ENCODE assay signal across 19 cellular contexts in genomic region chr6:36418558-36418957, GRCh38. TPM values are rescaled to one million over a fixed set of nuclear protein-coding genes. Genes with fewer than 3 reads are reported as not detected.
DNase-seq lines count a peak whose midpoint lies in the region; ATAC-seq, FAIRE-seq and TF ChIP-seq lines count a peak whose summit lies in the region.
"Had no signal": no experiment of that assay in that cellular context is flagged by ENCODE, and none has a peak within 500 bp of the region (broad histone marks: within the 10 kb centered on the region; RNA-seq: fewer than 3 reads in every experiment).

No MANE protein-coding gene starts in this region.

- intact Hi-C loops in MCF 10A (cut with micrococcal nuclease), result no loop called here
- intact Hi-C loops in breast epithelium (cut with DNase I; ENCODE audit: low total_unique reads), result no loop called here
- intact Hi-C loops in K562 (cut with micrococcal nuclease), result no loop called here

- no peak for TF ChIP-seq RAD21 in K562 (CRISPR knock-in tag; conservative IDR thresholded peaks at IDR 0.05 in 1 of 2, IDR thresholded peaks at IDR 0.05 in 1 of 2)

- in situ Hi-C loops in K562 (cut with MboI), result no loop called here

- H3K27ac ChIP-seq in breast epithelium, result no peak overlapping the region
- no peak overlapping the region for H3K27ac ChIP-seq in K562 (ENCODE audit: extremely low read depth, low read depth, low read length)
- H3K27ac ChIP-seq: C4-2B had no signal

- POLR2A ChIA-PET in MCF 10A (lab: Yijun Ruan, JAX) (interaction anchor here (0.6 to 2.6 kb wide), 20 partner anchors 10 to 686 kb away, joined by 3 to 36 read pairs (median 4); partner anchors contain the start of genes CDKN1A, ETV7, KCTD20 and PXT1), K562 (lab: Yijun Ruan, JAX) (interaction anchor here (0.6 to 1.4 kb wide), 3 partner anchors 25 to 160 kb away, joined by 3 to 5 read pairs (median 4); no protein-coding TSS in a partner anchor)

- H3K4me2 ChIP-seq in K562 (ENCODE audit: insufficient read depth, low read length), result no peak overlapping the region

- CTCF ChIA-PET in MCF 10A (lab: Yijun Ruan, JAX), result interaction anchor here (1.6 kb wide), 2 partner anchors 25 to 341 kb away, joined by 8 to 10 read pairs; partner anchors contain the start of gene KCTD20
- CTCF ChIA-PET in K562 (lab: Yijun Ruan, JAX; ENCODE audit: low intra/inter-chr PET ratio), result no interaction called here

- no peaks in the 10 kb centered on the region for H3K36me3 ChIP-seq in breast epithelium
- no peaks in the 10 kb centered on the region for H3K36me3 ChIP-seq in K562 (ENCODE audit: control insufficient read depth, insufficient read depth, low read length)

- H3K4me3 ChIP-seq in breast epithelium (no peak overlapping the region), K562 (no peak overlapping the region)

- H3K9me3 ChIP-seq in breast epithelium, result no peaks in the 10 kb centered on the region
- no peaks in the 10 kb centered on the region for H3K9me3 ChIP-seq in K562 (replicated peaks; ENCODE audit: control insufficient read depth, insufficient read depth, low read depth, low read length)

- H3K4me1 ChIP-seq in breast epithelium (peaks cover 0 to 6% of the 10 kb centered on the region in 2 donors), K562 (replicated peaks in 1 of 2; ENCODE audit: control insufficient read depth in 2 of 2, insufficient read depth in 2 of 2, low read length in 2 of 2) (peaks cover 4 to 6% of the 10 kb centered on the region in 2 experiments; a peak in 4 of 5 replicates)

- BruUV-seq in MCF 10A (replicated peaks; lab: Mats Ljungman, UMichigan) (no TSS peak), K562 (replicated peaks; lab: Mats Ljungman, UMichigan) (no TSS peak)

- ATAC-seq in K562 (no peak), omental fat pad (ENCODE audit: low FRiP score) (no peak)

- H3K4me1 Mint-ChIP-seq in MCF 10A (ENCODE audit: insufficient read depth, unreplicated experiment), result peaks cover 20% of the 10 kb centered on the region

- DNase-seq in MCF 10A (ENCODE audit: unreplicated experiment) (peak; percentile 39), breast epithelium (ENCODE audit: low spot score in 2 of 2) (no peak), NCI-H69 (lab: John Stamatoyannopoulos, UW) (peak; percentile 82), K562 (ENCODE audit: extremely low read depth in 1 of 4, low spot score in 3 of 4) (no peak), iPS-NIHi11 (ENCODE audit: low spot score) (no peak), omental fat pad (ENCODE audit: low spot score) (no peak), retina (no peak), SW480 (ENCODE audit: low spot score) (no peak)
- DNase-seq: COR-L47, GF-D8, H7, IMR-90, NCI-H1092, NCI-H1694 treated with DMSO at 0.1 percent for 48 hours, NCI-H510A, SHP77 treated with DMSO at 0.1 percent for 48 hours had no signal

- no peak overlapping the region for H3K4me3 Mint-ChIP-seq in MCF 10A (ENCODE audit: unreplicated experiment)

- no peak overlapping the region; a peak in 1 of 4 replicates for H3K9ac ChIP-seq in K562 (ENCODE audit: insufficient read depth in 1 of 2, low read depth in 2 of 2, low read length in 2 of 2)

- H4K20me1 ChIP-seq in K562 (replicated peaks; ENCODE audit: control insufficient read depth, insufficient read depth, low read length), result no peaks in the 10 kb centered on the region

- FAIRE-seq in K562 (lab: Jason Lieb, UNC), result no peak
- FAIRE-seq: A204.1, RCC 7860 had no signal

- H3K9me3 Mint-ChIP-seq in MCF 10A (ENCODE audit: unreplicated experiment), result no peaks in the 10 kb centered on the region

- TF ChIP-seq POLR2A in breast epithelium (IDR thresholded peaks at IDR 0.05) (no peak), K562 (conservative IDR thresholded peaks at IDR 0.05) (no peak)

- no peaks in the 10 kb centered on the region for H3K36me3 Mint-ChIP-seq in MCF 10A (ENCODE audit: insufficient read depth, unreplicated experiment)

- H3K27me3 Mint-ChIP-seq in MCF 10A (ENCODE audit: insufficient read depth, unreplicated experiment), result no peaks in the 10 kb centered on the region

- TF ChIP-seq CTCF in MCF 10A (IDR thresholded peaks at IDR 0.05; ENCODE audit: unreplicated experiment), result no peak
- TF ChIP-seq CTCF in breast epithelium (IDR thresholded peaks at IDR 0.05), result no peak
- TF ChIP-seq CTCF in K562 (IDR thresholded peaks at IDR 0.05 in 2 of 3, conservative IDR thresholded peaks at IDR 0.05 in 1 of 3; ENCODE audit: insufficient read depth in 2 of 3, low read depth in 1 of 3, low read length in 3 of 3), result no peak
- TF ChIP-seq CTCF in omental fat pad (IDR thresholded peaks at IDR 0.05), result no peak

- H3K27ac Mint-ChIP-seq in MCF 10A (ENCODE audit: low read depth, unreplicated experiment), result no peak overlapping the region

- no peaks in the 10 kb centered on the region for H3K27me3 ChIP-seq in breast epithelium
- no peaks in the 10 kb centered on the region for H3K27me3 ChIP-seq in K562 (ENCODE audit: control insufficient read depth in 2 of 2, insufficient read depth in 2 of 2, low read length in 2 of 2)

- WGBS in K562 (ENCODE audit: insufficient coverage, low coverage, missing lambda C conversion rate), result 7% methylated on average over 3 of the region's 3 CpGs

- H3K9me1 ChIP-seq in K562 (ENCODE audit: control insufficient read depth, insufficient read depth, low read length), result no peaks in the 10 kb centered on the region

- TF ChIP-seq EP300 in K562 (IDR thresholded peaks at IDR 0.05; ENCODE audit: low read length), result no peak

- H3K79me2 ChIP-seq in K562 (ENCODE audit: control insufficient read depth, insufficient read depth, low read length), result no peaks in the 10 kb centered on the region

- H2AFZ ChIP-seq in K562 (ENCODE audit: low read depth, low read length), result no peak overlapping the region

RNA-seq across cellular contexts. Expression of gene PXT1, which starts 24.1 kb away (rescaled TPM):
- total RNA-seq in MCF 10A (2022), result 0.15 TPM in 1 of 2 replicates, not detected in the other
- under 1 TPM in 1 of 3 donors, not detected in 2; 0.15 TPM for total RNA-seq in breast epithelium
- total RNA-seq in K562 (2011; cell fraction: chromatin; rRNA removed; ENCODE audit: low replicate concordance), result 0.32 and 0.35 TPM in 2 replicates
- 0.39 and 0.67 TPM in 2 replicates for total RNA-seq in K562 (2011; cell fraction: nucleolus; rRNA removed)
- 1.7 and 1.8 TPM in 2 replicates for total RNA-seq in K562 (2011; cell fraction: nucleoplasm; rRNA removed)
- total RNA-seq in K562 (2014; rRNA removed), result 0.08 and 0.09 TPM in 2 replicates
- 0.11 and 0.13 TPM in 2 replicates for total RNA-seq in K562 (2014; rRNA removed; fragmentation: Illumina TruSeq; extraction: Trizol)
- total RNA-seq in K562 (2015; rRNA removed; fragmentation: Illumina TruSeq; extraction: Trizol), result 0.11 TPM in 1 of 2 replicates, not detected in the other
- total RNA-seq in K562 (2021), result not detected in 2 replicates
- polyA plus RNA-seq in K562 (2011; rRNA removed), result 0.04 and 0.10 TPM in 2 replicates
- 0.04 TPM in 2 replicates for polyA plus RNA-seq in K562 (2011; cell fraction: cytosol; rRNA removed)
- not detected in 2 replicates for polyA plus RNA-seq in K562 (2011; cell fraction: nucleus; rRNA removed)
- polyA plus RNA-seq in K562 (2012), result not detected in 2 replicates
- polyA plus RNA-seq in K562 (2014; fragmentation: Illumina TruSeq; extraction: Trizol), result not detected in 2 replicates
- not detected for polyA plus RNA-seq in K562 (2014; fragmentation: Nextera tagmentation; extraction: Ambion mirVana)
- not detected in 2 replicates for polyA plus RNA-seq in K562 (2014; rRNA removed)
- polyA minus RNA-seq in K562 (2011; rRNA and poly(A)+ RNA removed), result 0.48 and 0.60 TPM in 2 replicates
- polyA minus RNA-seq in K562 (2011; cell fraction: cytosol; rRNA and poly(A)+ RNA removed), result 0.82 TPM in 1 of 2 replicates, not detected in the other
- 0.54 and 0.56 TPM in 2 replicates for polyA minus RNA-seq in K562 (2011; cell fraction: nucleus; rRNA and poly(A)+ RNA removed)
- not detected for total RNA-seq in omental fat pad
- total RNA-seq: IMR-90 had no signal
- polyA plus RNA-seq: IMR-90 had no signal

RNA-seq across cellular contexts. Expression of gene KCTD20, which starts 24.2 kb away (rescaled TPM):
- 46.6 and 52.0 TPM in 2 replicates for total RNA-seq in MCF 10A (2022)
- 10 to 100 TPM; 59.4 to 64.5 (median 61.6) TPM for total RNA-seq in breast epithelium
- 60.9 and 87.2 TPM in 2 replicates for total RNA-seq in K562 (2011; cell fraction: chromatin; rRNA removed; ENCODE audit: low replicate concordance)
- total RNA-seq in K562 (2011; cell fraction: nucleolus; rRNA removed), result 56.1 and 64.4 TPM in 2 replicates
- 89.2 and 119 TPM in 2 replicates for total RNA-seq in K562 (2011; cell fraction: nucleoplasm; rRNA removed)
- total RNA-seq in K562 (2014; rRNA removed), result 70.6 and 72.6 TPM in 2 replicates
- 98.3 and 110 TPM in 2 replicates for total RNA-seq in K562 (2014; rRNA removed; fragmentation: Illumina TruSeq; extraction: Trizol)
- total RNA-seq in K562 (2015; rRNA removed; fragmentation: Illumina TruSeq; extraction: Trizol), result 81.5 and 87.8 TPM in 2 replicates
- total RNA-seq in K562 (2021), result 69.5 and 71.4 TPM in 2 replicates
- polyA plus RNA-seq in K562 (2011; rRNA removed), result 101 and 160 TPM in 2 replicates
- polyA plus RNA-seq in K562 (2011; cell fraction: cytosol; rRNA removed), result 47.1 and 65.7 TPM in 2 replicates
- 20.5 and 24.4 TPM in 2 replicates for polyA plus RNA-seq in K562 (2011; cell fraction: nucleus; rRNA removed)
- 57.0 and 60.1 TPM in 2 replicates for polyA plus RNA-seq in K562 (2012)
- 68.9 and 80.6 TPM in 2 replicates for polyA plus RNA-seq in K562 (2014; fragmentation: Illumina TruSeq; extraction: Trizol)
- polyA plus RNA-seq in K562 (2014; fragmentation: Nextera tagmentation; extraction: Ambion mirVana), result 10 to 100 TPM; 28.9 to 30.0 TPM
- polyA plus RNA-seq in K562 (2014; rRNA removed), result 54.7 and 60.9 TPM in 2 replicates
- 159 and 208 TPM in 2 replicates for polyA minus RNA-seq in K562 (2011; rRNA and poly(A)+ RNA removed)
- 61.0 and 80.4 TPM in 2 replicates for polyA minus RNA-seq in K562 (2011; cell fraction: cytosol; rRNA and poly(A)+ RNA removed)
- 26.5 and 41.0 TPM in 2 replicates for polyA minus RNA-seq in K562 (2011; cell fraction: nucleus; rRNA and poly(A)+ RNA removed)
- 100 to 1,000 TPM in 1 of 4 donors, 10 to 100 TPM in 3; 80.9 to 117 (median 89.4) TPM for total RNA-seq in omental fat pad

RNA-seq across cellular contexts. Expression of gene ETV7, which starts 31.1 kb away (rescaled TPM):
- 0.20 and 0.47 TPM in 2 replicates for total RNA-seq in MCF 10A (2022)
- under 1 TPM; 0.44 to 0.98 (median 0.80) TPM for total RNA-seq in breast epithelium
- not detected in 2 replicates for total RNA-seq in K562 (2011; cell fraction: chromatin; rRNA removed; ENCODE audit: low replicate concordance)
- total RNA-seq in K562 (2011; cell fraction: nucleolus; rRNA removed), result not detected in 2 replicates
- not detected in 2 replicates for total RNA-seq in K562 (2011; cell fraction: nucleoplasm; rRNA removed)
- 0.12 TPM in 1 of 2 replicates, not detected in the other for total RNA-seq in K562 (2014; rRNA removed)
- total RNA-seq in K562 (2014; rRNA removed; fragmentation: Illumina TruSeq; extraction: Trizol), result 0.16 and 0.22 TPM in 2 replicates
- not detected in 2 replicates for total RNA-seq in K562 (2015; rRNA removed; fragmentation: Illumina TruSeq; extraction: Trizol)
- total RNA-seq in K562 (2021), result 0.16 and 0.22 TPM in 2 replicates
- polyA plus RNA-seq in K562 (2011; rRNA removed), result 0.07 TPM in 1 of 2 replicates, not detected in the other
- not detected in 2 replicates for polyA plus RNA-seq in K562 (2011; cell fraction: cytosol; rRNA removed)
- polyA plus RNA-seq in K562 (2011; cell fraction: nucleus; rRNA removed), result not detected in 2 replicates
- 0.07 and 0.14 TPM in 2 replicates for polyA plus RNA-seq in K562 (2012)
- polyA plus RNA-seq in K562 (2014; fragmentation: Illumina TruSeq; extraction: Trizol), result 0.12 and 0.32 TPM in 2 replicates
- under 1 TPM; 0.08 to 0.17 TPM for polyA plus RNA-seq in K562 (2014; fragmentation: Nextera tagmentation; extraction: Ambion mirVana)
- not detected in 2 replicates for polyA plus RNA-seq in K562 (2014; rRNA removed)
- not detected in 2 replicates for polyA minus RNA-seq in K562 (2011; rRNA and poly(A)+ RNA removed)
- polyA minus RNA-seq in K562 (2011; cell fraction: cytosol; rRNA and poly(A)+ RNA removed), result not detected in 2 replicates
- polyA minus RNA-seq in K562 (2011; cell fraction: nucleus; rRNA and poly(A)+ RNA removed), result not detected in 2 replicates
- 1 to 10 TPM in 3 of 4 donors, under 1 TPM in 1; 0.56 to 5.9 (median 2.8) TPM for total RNA-seq in omental fat pad

Comparison
In these comparisons a context has a peak if more than half of its experiments do, and no peak if none do; other contexts are left out.
1. DNase-seq: peak in MCF 10A (single experiment) and NCI-H69 (single experiment); none in breast epithelium (0 of 2), K562 (0 of 4), iPS-NIHi11 (single experiment), omental fat pad (single experiment), retina (single experiment) and SW480 (single experiment).